In the genomic region with DNA sequence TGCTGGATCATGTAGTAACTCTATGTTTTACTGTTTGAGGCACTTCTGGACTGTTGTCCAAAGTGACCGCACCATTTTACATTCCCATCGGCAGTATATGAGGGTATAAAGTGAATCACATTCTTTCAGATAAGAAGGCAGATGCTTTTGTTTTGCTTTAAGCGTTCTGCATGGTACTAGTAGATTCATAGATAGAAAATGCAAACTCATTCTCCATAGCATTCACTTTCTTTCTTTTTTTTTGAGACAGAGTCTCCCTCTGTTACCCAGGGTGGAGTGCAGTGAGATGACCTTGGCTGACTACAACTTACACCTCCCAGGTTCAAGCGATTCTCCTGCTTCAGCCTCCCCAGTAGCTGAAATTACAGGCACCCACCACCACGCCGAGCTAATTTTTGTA, we compare ENCODE assay signal across 22 cellular contexts. TPM values are rescaled to one million over a fixed set of nuclear protein-coding genes. Genes with fewer than 3 reads are reported as not detected.
A peak's percentile ranks its signal among the peaks of the same experiment; 100 is the strongest.
DNase-seq lines count a peak whose midpoint lies in the region; ATAC-seq, FAIRE-seq and TF ChIP-seq lines count a peak whose summit lies in the region.
"Had no signal": no experiment of that assay in that cellular context is flagged by ENCODE, and none has a peak within 500 bp of the region (broad histone marks: within the 10 kb centered on the region; RNA-seq: fewer than 3 reads in every experiment).

No MANE protein-coding gene starts in this region.

- TF ChIP-seq EP300 in K562 (IDR thresholded peaks at IDR 0.05; ENCODE audit: low read length): no peak
- no peak for TF ChIP-seq EP300 in transverse colon (IDR thresholded peaks at IDR 0.05; ENCODE audit: low read depth)

- 69% methylated on average over 6 of the region's 6 CpGs for WGBS in K562 (ENCODE audit: insufficient coverage, low coverage, missing lambda C conversion rate)
- 95 to 96% methylated on average over 6 of the region's 6 CpGs for WGBS in transverse colon (ENCODE audit: low coverage in 1 of 2), 2 donors

- H3K36me3 ChIP-seq in SK-N-MC (ENCODE audit: insufficient read depth, low read length) (no peaks in the 10 kb centered on the region), K562 (ENCODE audit: control insufficient read depth, insufficient read depth, low read length) (peaks cover 7% of the 10 kb centered on the region; the same call in 1 of the 3 replicates), transverse colon (peaks cover 0 to 24% (median 0%) of the 10 kb centered on the region in 4 donors)

- no peak overlapping the region for H3K4me2 ChIP-seq in K562 (ENCODE audit: insufficient read depth, low read length)
- H3K4me2 ChIP-seq: BLaER1 treated with 17β-estradiol and CSF1 and Interleukin-3, amounts not matched to agents 10 nM and 100 nM had no signal

- TF ChIP-seq POLR2A in K562 (conservative IDR thresholded peaks at IDR 0.05): no peak
- no peak for TF ChIP-seq POLR2A in transverse colon (IDR thresholded peaks at IDR 0.05)

- H4K20me1 ChIP-seq in K562 (replicated peaks; ENCODE audit: control insufficient read depth, insufficient read depth, low read length): no peaks in the 10 kb centered on the region
- H4K20me1 ChIP-seq: BLaER1 treated with 17β-estradiol and CSF1 and Interleukin-3, amounts not matched to agents 10 nM and 100 nM had no signal

- CTCF ChIA-PET in K562 (lab: Yijun Ruan, JAX; ENCODE audit: low intra/inter-chr PET ratio): no interaction called here

- no peaks in the 10 kb centered on the region for H3K79me2 ChIP-seq in K562 (ENCODE audit: control insufficient read depth, insufficient read depth, low read length)

- H3K36me3 Mint-ChIP-seq in progenitor cell of endocrine pancreas (ENCODE audit: insufficient read depth): peaks cover 1% of the 10 kb centered on the region

- ATAC-seq in K562: no peak
- ATAC-seq: CD8-positive, alpha-beta T cell had no signal

- intact Hi-C loops in K562 (cut with micrococcal nuclease): no loop called here
- intact Hi-C loops in transverse colon (cut with DNase I; ENCODE audit: low total_unique reads): no loop called here

- peak; percentile 78 for FAIRE-seq in K562 (lab: Jason Lieb, UNC)
- FAIRE-seq: A204.1, D721Med, G401.6, GM12891, GM19239 had no signal

- H3K27ac Mint-ChIP-seq in progenitor cell of endocrine pancreas: peak overlapping the region; percentile 56
- H3K27ac Mint-ChIP-seq: B cell; CD4-positive, alpha-beta T cell; CD8-positive, alpha-beta T cell had no signal

- no peaks in the 10 kb centered on the region for H3K9me1 ChIP-seq in K562 (ENCODE audit: control insufficient read depth, insufficient read depth, low read length)

- H3K4me3 ChIP-seq in SK-N-MC: no peak overlapping the region
- no peak overlapping the region for H3K4me3 ChIP-seq in K562
- H3K4me3 ChIP-seq in transverse colon: no peak overlapping the region
- H3K4me3 ChIP-seq: BLaER1 treated with 17β-estradiol and CSF1 and Interleukin-3, amounts not matched to agents 10 nM and 100 nM had no signal

- no peaks in the 10 kb centered on the region for H3K27me3 ChIP-seq in K562 (ENCODE audit: control insufficient read depth in 2 of 2, insufficient read depth in 2 of 2, low read length in 2 of 2)
- no peaks in the 10 kb centered on the region for H3K27me3 ChIP-seq in transverse colon
- H3K27me3 ChIP-seq: BLaER1 treated with 17β-estradiol and CSF1 and Interleukin-3, amounts not matched to agents 10 nM and 100 nM had no signal

- H3K4me3 Mint-ChIP-seq in progenitor cell of endocrine pancreas (ENCODE audit: low read depth): no peak overlapping the region
- H3K4me3 Mint-ChIP-seq: B cell; CD4-positive, alpha-beta T cell; CD8-positive, alpha-beta T cell had no signal

- H3K9me3 ChIP-seq in SK-N-MC (ENCODE audit: low read depth, low read length): no peaks in the 10 kb centered on the region
- H3K9me3 ChIP-seq in K562 (replicated peaks; ENCODE audit: control insufficient read depth, insufficient read depth, low read depth, low read length): no peaks in the 10 kb centered on the region
- H3K9me3 ChIP-seq in transverse colon: no peaks in the 10 kb centered on the region
- H3K9me3 ChIP-seq: BLaER1 treated with 17β-estradiol and CSF1 and Interleukin-3, amounts not matched to agents 10 nM and 100 nM; Caco-2 had no signal

- H3K27me3 Mint-ChIP-seq in progenitor cell of endocrine pancreas: no peaks in the 10 kb centered on the region
- H3K27me3 Mint-ChIP-seq: B cell; CD4-positive, alpha-beta T cell had no signal

- H3K9ac ChIP-seq in SK-N-MC (ENCODE audit: insufficient read length) (no peak overlapping the region), K562 (ENCODE audit: insufficient read depth in 1 of 2, low read depth in 2 of 2, low read length in 2 of 2) (no peak overlapping the region)
- H3K9ac ChIP-seq: BLaER1 treated with 17β-estradiol and CSF1 and Interleukin-3, amounts not matched to agents 10 nM and 100 nM had no signal

- H3K4me1 ChIP-seq in K562 (replicated peaks in 1 of 2; ENCODE audit: control insufficient read depth in 2 of 2, insufficient read depth in 2 of 2, low read length in 2 of 2) (0 out of 5 replicates have a peak, but pooled peaks cover 0 to 2% of the 10 kb centered on the region in 2 experiments), transverse colon (no peaks in the 10 kb centered on the region)
- H3K4me1 ChIP-seq: BLaER1 treated with 17β-estradiol and CSF1 and Interleukin-3, amounts not matched to agents 10 nM and 100 nM; Caco-2 had no signal

- TF ChIP-seq CTCF in K562 (IDR thresholded peaks at IDR 0.05 in 2 of 3, conservative IDR thresholded peaks at IDR 0.05 in 1 of 3; ENCODE audit: insufficient read depth in 2 of 3, low read depth in 1 of 3, low read length in 3 of 3) (no peak), progenitor cell of endocrine pancreas (IDR thresholded peaks at IDR 0.05; ENCODE audit: unreplicated experiment) (no peak), transverse colon (IDR thresholded peaks at IDR 0.05) (no peak)

- no TSS peak for BruUV-seq in K562 (replicated peaks; lab: Mats Ljungman, UMichigan)

- H3K9me3 Mint-ChIP-seq in progenitor cell of endocrine pancreas (ENCODE audit: low read depth): no peaks in the 10 kb centered on the region
- H3K9me3 Mint-ChIP-seq: CD4-positive, alpha-beta T cell; CD8-positive, alpha-beta T cell had no signal

- H2AFZ ChIP-seq in K562 (ENCODE audit: low read depth, low read length): no peak overlapping the region

- H3K27ac ChIP-seq in SK-N-MC (0 out of 2 replicates have a peak overlapping the region, but pooled peaks have one; percentile 74), K562 (ENCODE audit: extremely low read depth, low read depth, low read length) (no peak overlapping the region), transverse colon (no peak overlapping the region)
- H3K27ac ChIP-seq: BLaER1 treated with 17β-estradiol and CSF1 and Interleukin-3, amounts not matched to agents 10 nM and 100 nM; C4-2B had no signal

- H3K4me1 Mint-ChIP-seq in progenitor cell of endocrine pancreas (ENCODE audit: low read depth): peaks cover 6% of the 10 kb centered on the region
- H3K4me1 Mint-ChIP-seq: B cell had no signal

- TF ChIP-seq RAD21 in K562 (CRISPR knock-in tag; conservative IDR thresholded peaks at IDR 0.05 in 1 of 2, IDR thresholded peaks at IDR 0.05 in 1 of 2): no peak

- POLR2A ChIA-PET in K562 (lab: Yijun Ruan, JAX): no interaction called here

- in situ Hi-C loops in K562 (cut with MboI) (no loop called here), transverse colon (cut with MboI; ENCODE audit: low pct_ligation_motif_present in 1 of 4, low pct_unique_long_range_greater_than_20kb in 1 of 4, low sequenced_read_pairs in 3 of 4) (loop anchor here in 1 of 4 donors (25.0 kb wide), 1 partner anchor 404 kb away; no protein-coding TSS in a partner anchor)

- DNase-seq in SK-N-MC (ENCODE audit: low read depth, low spot score) (no peak), K562 (ENCODE audit: extremely low read depth in 1 of 4, low spot score in 3 of 4) (no peak), progenitor cell of endocrine pancreas (ENCODE audit: low spot score, unreplicated experiment) (no peak), transverse colon (no peak), activated gamma-delta T cell (lab: John Stamatoyannopoulos, UW) (no peak)
- DNase-seq in activated naive CD4-positive, alpha-beta T cell treated with anti-CD3 and anti-CD28 coated beads, Interleukin-2, amount 50 U/mL, for 16 hours: no peak
- DNase-seq: 8988T; AML-193; Caco-2; Calu3; CD4-positive, alpha-beta T cell; CD8-positive, alpha-beta T cell; DMS79 treated with DMSO at 0.1 percent for 48 hours; GF-D8 had no signal

TF ChIP-seq in K562, 482 proteins besides CTCF, POLR2A, EP300 and RAD21:
- TF ChIP-seq ZNF316 (IDR thresholded peaks at IDR 0.05) (peak; percentile 53; the same call in 1 of the 2 replicates), SP2 (IDR thresholded peaks at IDR 0.05; ENCODE audit: extremely low read depth, low read depth, low read length, poor library complexity, severe bottlenecking) (no peak), MAFG (tag; conservative IDR thresholded peaks at IDR 0.05) (peak; percentile 80), NFE2 (IDR thresholded peaks at IDR 0.05; ENCODE audit: low read depth) (0 out of 2 replicates have a peak, but pooled peaks have one; percentile 38), KAT2B (IDR thresholded peaks at IDR 0.05; ENCODE audit: low read depth, low read length) (no peak), ILK (tag; IDR thresholded peaks at IDR 0.05; ENCODE audit: borderline replicate concordance, low read depth) (no peak), C11orf30 (IDR thresholded peaks at IDR 0.05; ENCODE audit: low read depth) (peak; percentile 69), ZNF384 (IDR thresholded peaks at IDR 0.05; ENCODE audit: low read depth, low read length) (peak; percentile 31; the same call in 1 of the 2 replicates)

RNA-seq across cellular contexts. Expression of a gene that starts 40.4 kb away (rescaled TPM):
- 95.0 and 97.4 TPM in 2 replicates for total RNA-seq in K562 (2011; cell fraction: chromatin; rRNA removed; ENCODE audit: low replicate concordance)
- total RNA-seq in K562 (2011; cell fraction: nucleolus; rRNA removed): 43.9 and 44.3 TPM in 2 replicates
- 43.9 and 48.8 TPM in 2 replicates for total RNA-seq in K562 (2011; cell fraction: nucleoplasm; rRNA removed)
- total RNA-seq in K562 (2014; rRNA removed): 10.9 and 12.2 TPM in 2 replicates
- total RNA-seq in K562 (2014; rRNA removed; fragmentation: Illumina TruSeq; extraction: Trizol): 10.6 and 13.2 TPM in 2 replicates
- 9.7 and 10.4 TPM in 2 replicates for total RNA-seq in K562 (2015; rRNA removed; fragmentation: Illumina TruSeq; extraction: Trizol)
- 15.2 and 15.7 TPM in 2 replicates for total RNA-seq in K562 (2021)
- polyA plus RNA-seq in K562 (2011; rRNA removed): 9.4 and 9.6 TPM in 2 replicates
- polyA plus RNA-seq in K562 (2011; cell fraction: cytosol; rRNA removed): 7.2 and 7.5 TPM in 2 replicates
- 9.5 and 12.7 TPM in 2 replicates for polyA plus RNA-seq in K562 (2011; cell fraction: nucleus; rRNA removed)
- 5.7 and 6.1 TPM in 2 replicates for polyA plus RNA-seq in K562 (2012)
- polyA plus RNA-seq in K562 (2014; fragmentation: Illumina TruSeq; extraction: Trizol): 7.1 TPM in 2 replicates
- 1 to 10 TPM; 1.6 to 1.7 TPM for polyA plus RNA-seq in K562 (2014; fragmentation: Nextera tagmentation; extraction: Ambion mirVana)
- polyA plus RNA-seq in K562 (2014; rRNA removed): 3.9 and 5.5 TPM in 2 replicates
- polyA minus RNA-seq in K562 (2011; rRNA and poly(A)+ RNA removed): 37.9 and 48.8 TPM in 2 replicates
- polyA minus RNA-seq in K562 (2011; cell fraction: cytosol; rRNA and poly(A)+ RNA removed): 16.8 and 28.3 TPM in 2 replicates
- polyA minus RNA-seq in K562 (2011; cell fraction: nucleus; rRNA and poly(A)+ RNA removed): 21.0 and 31.0 TPM in 2 replicates
- 14.1 and 14.8 TPM in 2 replicates for total RNA-seq in progenitor cell of endocrine pancreas
- total RNA-seq in transverse colon: 10 to 100 TPM; 10.6 to 55.4 (median 22.8) TPM
